Comparison of ENCODE assay signal across 9 cellular contexts in genomic region chr1:1630191-1630964, GRCh38. TPM values are rescaled to one million over a fixed set of nuclear protein-coding genes. Genes with fewer than 3 reads are reported as not detected.
DNase-seq lines count a peak whose midpoint lies in the region; ATAC-seq and TF ChIP-seq lines count a peak whose summit lies in the region.
"Had no signal": no experiment of that assay in that cellular context is flagged by ENCODE, and none has a peak within 500 bp of the region (broad histone marks: within the 10 kb centered on the region; RNA-seq: fewer than 3 reads in every experiment).

No MANE protein-coding gene starts in this region.

- peaks cover 23% of the 10 kb centered on the region for H3K27me3 Mint-ChIP-seq in activated naive CD4-positive, alpha-beta T cell treated with anti-CD3 and anti-CD28 coated beads, Interleukin-2, amount 10 ng/mL, durations not matched to agents 7 days and 5 days

- H3K4me3 Mint-ChIP-seq in activated naive CD4-positive, alpha-beta T cell treated with anti-CD3 and anti-CD28 coated beads, Interleukin-2, amount 10 ng/mL, durations not matched to agents 7 days and 5 days, result peak overlapping the region; percentile 80

- no peak for TF ChIP-seq CTCF in GM13977 (IDR thresholded peaks at IDR 0.05; ENCODE audit: extremely low read depth, insufficient read depth, missing control alignments)
- no peak for TF ChIP-seq CTCF in OCI-LY1 (IDR thresholded peaks at IDR 0.05; ENCODE audit: low read length)
- TF ChIP-seq CTCF in left ventricle myocardium inferior (IDR thresholded peaks at IDR 0.05; ENCODE audit: borderline replicate concordance), result no peak

- peak; percentile 51 for ATAC-seq in HG03097 (IDR thresholded peaks at IDR 0.05; ENCODE audit: low FRiP score, unreplicated experiment)

- no peaks in the 10 kb centered on the region for H3K9me3 ChIP-seq in OCI-LY1 (ENCODE audit: low read length)
- H3K9me3 ChIP-seq in left ventricle myocardium inferior (replicated peaks), result no peaks in the 10 kb centered on the region

- peak overlapping the region; percentile 37 for H3K9ac ChIP-seq in OCI-LY1 (ENCODE audit: low read length)

- peak overlapping the region; percentile 58 for H3K4me2 ChIP-seq in OCI-LY1 (ENCODE audit: low read length)

- peaks cover 8% of the 10 kb centered on the region for H3K4me1 Mint-ChIP-seq in activated naive CD4-positive, alpha-beta T cell treated with anti-CD3 and anti-CD28 coated beads, Interleukin-2, amount 10 ng/mL, durations not matched to agents 7 days and 5 days

- H3K9me2 ChIP-seq in OCI-LY1 (ENCODE audit: low read depth, low read length), result no peaks in the 10 kb centered on the region

- H3K9me3 Mint-ChIP-seq in activated naive CD4-positive, alpha-beta T cell treated with anti-CD3 and anti-CD28 coated beads, Interleukin-2, amount 10 ng/mL, durations not matched to agents 7 days and 5 days, result no peaks in the 10 kb centered on the region

- H2AFZ ChIP-seq in OCI-LY1 (ENCODE audit: low read length), result no peak overlapping the region

- H3K27me3 ChIP-seq in OCI-LY1 (ENCODE audit: insufficient read depth, low read length), result no peaks in the 10 kb centered on the region
- H3K27me3 ChIP-seq in left ventricle myocardium inferior (ENCODE audit: low read depth), result peaks cover 34% of the 10 kb centered on the region

- intact Hi-C loops in left ventricle myocardium inferior (cut with micrococcal nuclease), result no loop called here

- in situ Hi-C loops in GM13977 (cut with MboI; ENCODE audit: low pct_unique_long_range_greater_than_20kb, low sequenced_read_pairs, unreplicated experiment), result no loop called here

- DNase-seq in GM13977 (ENCODE audit: low spot score) (peak; percentile 100), left ventricle myocardium inferior (peak; percentile 69), COLO668 (lab: John Stamatoyannopoulos, UW; ENCODE audit: unreplicated experiment) (no peak), NCI-H446 (lab: John Stamatoyannopoulos, UW) (no peak)
- DNase-seq in activated naive CD4-positive, alpha-beta T cell treated with anti-CD3 and anti-CD28 coated beads, Interleukin-2, amount 10 ng/mL, durations not matched to agents 7 days and 5 days, result peak; percentile 96
- DNase-seq in stimulated activated CD4-positive, alpha-beta T cell treated with anti-CD3 and anti-CD28 coated beads, Interleukin-15, amount 100 ng/mL, for 48 hours (ENCODE audit: low read depth in 2 of 2), result peak; percentile 89

- H3K27ac ChIP-seq in OCI-LY1 (ENCODE audit: low read depth, low read length, poor library complexity, severe bottlenecking) (no peak overlapping the region), left ventricle myocardium inferior (replicated peaks) (peak overlapping the region; percentile 84)

- H3K4me1 ChIP-seq in OCI-LY1 (ENCODE audit: insufficient read depth, low read length, severe bottlenecking), result peaks cover 29% of the 10 kb centered on the region
- peaks cover 31% of the 10 kb centered on the region for H3K4me1 ChIP-seq in left ventricle myocardium inferior

- H3F3A ChIP-seq in OCI-LY1 (ENCODE audit: insufficient read depth, low read length), result no peaks in the 10 kb centered on the region

- H3K36me3 ChIP-seq in OCI-LY1 (ENCODE audit: insufficient read depth, low read length), result no peaks in the 10 kb centered on the region
- H3K36me3 ChIP-seq in left ventricle myocardium inferior, result peaks cover 31% of the 10 kb centered on the region

- H3K36me3 Mint-ChIP-seq in activated naive CD4-positive, alpha-beta T cell treated with anti-CD3 and anti-CD28 coated beads, Interleukin-2, amount 10 ng/mL, durations not matched to agents 7 days and 5 days, result peaks cover 2% of the 10 kb centered on the region

- peak overlapping the region; percentile 95 for H3K27ac Mint-ChIP-seq in activated naive CD4-positive, alpha-beta T cell treated with anti-CD3 and anti-CD28 coated beads, Interleukin-2, amount 10 ng/mL, durations not matched to agents 7 days and 5 days

- no peaks in the 10 kb centered on the region for H3K79me2 ChIP-seq in OCI-LY1 (ENCODE audit: insufficient read depth, low read length)

- H3K4me3 ChIP-seq in OCI-LY1 (ENCODE audit: low read depth, low read length, poor library complexity, severe bottlenecking) (peak overlapping the region; percentile 64), left ventricle myocardium inferior (peak overlapping the region; percentile 57)

- CTCF ChIA-PET in activated naive CD4-positive, alpha-beta T cell treated with anti-CD3 and anti-CD28 coated beads, Interleukin-2, amount 10 ng/mL, durations not matched to agents 7 days and 5 days (lab: Charles Lee), result no interaction called here

- H4K20me1 ChIP-seq in OCI-LY1 (ENCODE audit: insufficient read depth, low read length), result no peaks in the 10 kb centered on the region

RNA-seq across cellular contexts. Expression of gene MMP23B, which starts 1.6 kb away (rescaled TPM):
- 93.8 TPM for total RNA-seq in left ventricle myocardium inferior
- total RNA-seq: HT1080 had no signal

RNA-seq across cellular contexts. Expression of gene MIB2, which starts 15.1 kb away (rescaled TPM):
- total RNA-seq in left ventricle myocardium inferior, result 129 TPM

RNA-seq across cellular contexts. Expression of gene CDK11B, which starts 28.4 kb away (rescaled TPM):
- total RNA-seq in left ventricle myocardium inferior, result 24.3 TPM

RNA-seq across cellular contexts. Expression of gene FNDC10, which starts 30.4 kb away (rescaled TPM):
- total RNA-seq in left ventricle myocardium inferior, result 3.6 TPM

RNA-seq across cellular contexts. Expression of gene SSU72, which starts 55.7 kb away (rescaled TPM):
- 104 TPM for total RNA-seq in left ventricle myocardium inferior

Comparison
In these comparisons a context has a peak if more than half of its experiments do, and no peak if none do; other contexts are left out.
1. DNase-seq: peak in GM13977 (single experiment), activated naive CD4-positive, alpha-beta T cell treated with anti-CD3 and anti-CD28 coated beads, Interleukin-2, amount 10 ng/mL, durations not matched to agents 7 days and 5 days (single experiment), left ventricle myocardium inferior (single experiment) and stimulated activated CD4-positive, alpha-beta T cell treated with anti-CD3 and anti-CD28 coated beads, Interleukin-15, amount 100 ng/mL, for 48 hours (2 of 2); none in COLO668 (single experiment) and NCI-H446 (0 of 2).